Comparison of ENCODE assay signal across 8 cellular contexts in genomic region chr1:205229399-205229861, GRCh38. TPM values are rescaled to one million over a fixed set of nuclear protein-coding genes. Genes with fewer than 3 reads are reported as not detected.
A peak's percentile ranks its signal among the peaks of the same experiment; 100 is the strongest.
DNase-seq lines count a peak whose midpoint lies in the region; ATAC-seq and TF ChIP-seq lines count a peak whose summit lies in the region.

No MANE protein-coding gene starts in this region.

- no peaks in the 10 kb centered on the region for H3K36me3 ChIP-seq in SU-DHL-6 (ENCODE audit: low read length)
- no peaks in the 10 kb centered on the region for H3K36me3 ChIP-seq in adrenal gland (replicated peaks in 1 of 2)
- no peaks in the 10 kb centered on the region for H3K36me3 ChIP-seq in psoas muscle (ENCODE audit: insufficient read depth in 1 of 2, low read depth in 1 of 2)

- in situ Hi-C loops in G401 (cut with HindIII; ENCODE audit: low sequenced_read_pairs), result no loop called here

- H3K27ac ChIP-seq in SU-DHL-6 (ENCODE audit: low read depth, low read length), result no peak overlapping the region
- peak overlapping the region in 2 of 5 donors; percentile 13 to 56 for H3K27ac ChIP-seq in adrenal gland
- H3K27ac ChIP-seq in psoas muscle, result peak overlapping the region; percentile 81

- peak overlapping the region; percentile 96 for H3K4me2 ChIP-seq in SU-DHL-6 (ENCODE audit: low read depth, low read length, poor library complexity, severe bottlenecking)

- H3K27me3 ChIP-seq in SU-DHL-6 (ENCODE audit: low read length) (no peaks in the 10 kb centered on the region), adrenal gland (no peaks in the 10 kb centered on the region), psoas muscle (ENCODE audit: insufficient read depth in 3 of 3, low read length in 2 of 3) (no peaks in the 10 kb centered on the region)

- H3K4me3 ChIP-seq in SU-DHL-6 (ENCODE audit: insufficient read depth, low read length, poor library complexity, severe bottlenecking) (no peak overlapping the region), adrenal gland (peak overlapping the region in 2 of 4 donors; percentile 49 to 83), psoas muscle (peak overlapping the region; percentile 74)

- 1 to 12% (median 2%) methylated on average over 8 to 15 of the region's 15 CpGs; no CpG with 5 or more reads in 1 of the 4 donors for WGBS in adrenal gland, 4 donors
- WGBS in psoas muscle, 3 donors, result 1 to 5% (median 1%) methylated on average over 10 to 15 of the region's 15 CpGs

- H4K20me1 ChIP-seq in SU-DHL-6 (ENCODE audit: low read depth, low read length), result no peaks in the 10 kb centered on the region

- ATAC-seq in left ventricle myocardium superior, result peak; percentile 68
- peak; percentile 90 to 94 (median 92) for ATAC-seq in psoas muscle
- ATAC-seq in HG02884 (IDR thresholded peaks at IDR 0.05; ENCODE audit: unreplicated experiment), result no peak
- ATAC-seq in HG03039 (IDR thresholded peaks at IDR 0.05; ENCODE audit: unreplicated experiment), result no peak

- H3F3A ChIP-seq in SU-DHL-6 (ENCODE audit: insufficient read depth), result no peaks in the 10 kb centered on the region

- H3K9me2 ChIP-seq in SU-DHL-6 (replicated peaks; ENCODE audit: insufficient read depth, low read length), result no peaks in the 10 kb centered on the region

- H3K9me3 ChIP-seq in SU-DHL-6 (ENCODE audit: insufficient read depth, low read length), result no peaks in the 10 kb centered on the region
- no peaks in the 10 kb centered on the region for H3K9me3 ChIP-seq in adrenal gland (replicated peaks in 1 of 3)
- no peaks in the 10 kb centered on the region for H3K9me3 ChIP-seq in psoas muscle

- no peaks in the 10 kb centered on the region for H3K79me2 ChIP-seq in SU-DHL-6 (ENCODE audit: insufficient read depth, low read length)

- peak overlapping the region; percentile 40; the same call in 1 of the 2 replicates for H3K9ac ChIP-seq in SU-DHL-6 (ENCODE audit: low read length)

- H2AFZ ChIP-seq in SU-DHL-6 (ENCODE audit: low read depth, low read length, severe bottlenecking), result no peak overlapping the region

- TF ChIP-seq CTCF in SU-DHL-6 (IDR thresholded peaks at IDR 0.05; ENCODE audit: insufficient read depth, low read length, poor library complexity, severe bottlenecking), result no peak
- peak in 2 of 6 experiments; percentile 16 to 17 for TF ChIP-seq CTCF in adrenal gland (IDR thresholded peaks at IDR 0.05)
- TF ChIP-seq CTCF in psoas muscle (IDR thresholded peaks at IDR 0.05), result peak; percentile 28

- H3K4me1 ChIP-seq in adrenal gland (replicated peaks in 1 of 2), result peaks cover 20 to 22% of the 10 kb centered on the region in 2 donors
- H3K4me1 ChIP-seq in psoas muscle, result peaks cover 33% of the 10 kb centered on the region

- no peak for TF ChIP-seq POLR2A in adrenal gland (IDR thresholded peaks at IDR 0.05)

- intact Hi-C loops in adrenal gland (cut with DNase I), result no loop called here
- intact Hi-C loops in left ventricle myocardium superior (cut with micrococcal nuclease), result no loop called here
- intact Hi-C loops in psoas muscle (cut with DNase I), result loop anchor here in 1 of 2 donors (1.0 kb wide), 1 partner anchor 27 kb away; no protein-coding TSS in a partner anchor

- DNase-seq in G401 (ENCODE audit: low spot score) (peak; percentile 95), NCI-H1105 treated with DMSO at 0.1 percent for 48 hours (lab: John Stamatoyannopoulos, UW) (peak; percentile 89), adrenal gland (peak; percentile 64 to 82 (median 72)), left ventricle myocardium superior (no peak), psoas muscle (peak; percentile 61 to 84)

RNA-seq across cellular contexts. Expression of gene TMCC2, which starts 1.7 kb away (rescaled TPM):
- total RNA-seq in G401 (2014; rRNA removed; shearing (Covaris generic)), result 5.4 and 6.2 TPM in 2 replicates
- total RNA-seq in adrenal gland (10 to 100 TPM in 3 of 8 donors, 1 to 10 TPM in 5; 2.3 to 33.2 (median 8.4) TPM), left ventricle myocardium superior (1.3 TPM), psoas muscle (10 to 100 TPM in 1 of 4 donors, 1 to 10 TPM in 3; 3.4 to 21.4 (median 6.9) TPM)
- polyA plus RNA-seq in adrenal gland (10 to 100 TPM in 1 of 3 donors, 1 to 10 TPM in 2; 3.3 to 11.2 (median 3.3) TPM), psoas muscle (10 to 100 TPM in 1 of 3 donors, 1 to 10 TPM in 1, under 1 TPM in 1; 0.66 to 17.5 (median 4.3) TPM)

RNA-seq across cellular contexts. Expression of gene DSTYK, which starts 17.9 kb away (rescaled TPM):
- 5.5 and 8.6 TPM in 2 replicates for total RNA-seq in G401 (2014; rRNA removed; shearing (Covaris generic))
- total RNA-seq in adrenal gland (10 to 100 TPM; 15.4 to 22.9 (median 17.8) TPM), left ventricle myocardium superior (6.1 TPM), psoas muscle (10 to 100 TPM in 3 of 4 donors, 1 to 10 TPM in 1; 10.0 to 22.6 (median 13.9) TPM)
- polyA plus RNA-seq in adrenal gland (10 to 100 TPM in 1 of 3 donors, 1 to 10 TPM in 2; 4.4 to 12.8 (median 6.7) TPM), psoas muscle (10 to 100 TPM in 1 of 3 donors, 1 to 10 TPM in 2; 2.3 to 19.3 (median 5.2) TPM)

Comparison
In these comparisons a context has a peak if more than half of its experiments do, and no peak if none do; other contexts are left out.
1. ATAC-seq: peak in left ventricle myocardium superior (single experiment) and psoas muscle (4 of 4); none in HG02884 (single experiment) and HG03039 (single experiment).